In genomic region chr5:59843511-59844230, GRCh38 we compare ENCODE assay signal across 14 cellular contexts.
"Had no signal": no experiment of that assay in that cellular context is flagged by ENCODE, and none has a peak within 500 bp of the region (broad histone marks: within the 10 kb centered on the region; RNA-seq: fewer than 3 reads in every experiment).

No MANE protein-coding gene starts in this region.

- H3K27ac ChIP-seq: epithelial cell of prostate, hepatocyte, lower lobe of right lung, parathyroid adenoma, thyroid gland, vagina had no signal

- H3K9ac ChIP-seq: parathyroid adenoma had no signal

- H3K4me1 ChIP-seq: lower lobe of right lung, thyroid gland, vagina had no signal

- H3K4me3 ChIP-seq: hepatocyte, lower lobe of right lung, thyroid gland, vagina had no signal

- DNase-seq: activated CD4-positive, alpha-beta T cell treated with anti-CD3 and anti-CD28 coated beads for 4 hours; activated CD8-positive, alpha-beta memory T cell treated with anti-CD3 and anti-CD28 coated beads, Interleukin-2, amount 50 U/mL, for 48 hours; activated CD8-positive, alpha-beta T cell treated with anti-CD3 and anti-CD28 coated beads, Interleukin-2, amount 10 ng/mL, durations not matched to agents 7 days and 5 days; activated naive CD4-positive, alpha-beta T cell treated with Interleukin-2 at 50 U/mL for 16 hours; effector memory CD4-positive, alpha-beta T cell; kidney glomerular epithelial cell; lower lobe of right lung; retina; stimulated activated CD4-positive, alpha-beta T cell treated with anti-CD3 and anti-CD28 coated beads, Interleukin-4, amount 100 ng/mL, for 4 hours; thyroid gland had no signal

- H3K27me3 ChIP-seq: hepatocyte, thyroid gland, vagina had no signal

- H3K36me3 ChIP-seq: lower lobe of right lung, thyroid gland, vagina had no signal

- H3K9me3 ChIP-seq: lower lobe of right lung, thyroid gland, vagina had no signal
